Comparison of ENCODE assay signal across 1 cellular context in genomic region chr11:78211565-78211964, GRCh38.
TF ChIP-seq lines count a peak whose summit lies in the region.

No MANE protein-coding gene starts in this region.

TF ChIP-seq in K562, 482 proteins besides CTCF, POLR2A, EP300 and RAD21 (continued from another document):
- TF ChIP-seq AFF1 (IDR thresholded peaks at IDR 0.05; ENCODE audit: low read depth in 1 of 2, partially characterized antibody in 2 of 2), result peak in 1 of 2 experiments; percentile 95
